16 cellular contexts compared by ENCODE assay signal in genomic region chr19:29576043-29576442, GRCh38. TPM values are rescaled to one million over a fixed set of nuclear protein-coding genes. Genes with fewer than 3 reads are reported as not detected.
DNase-seq lines count a peak whose midpoint lies in the region; ATAC-seq, FAIRE-seq and TF ChIP-seq lines count a peak whose summit lies in the region.
"Had no signal": no experiment of that assay in that cellular context is flagged by ENCODE, and none has a peak within 500 bp of the region (broad histone marks: within the 10 kb centered on the region; RNA-seq: fewer than 3 reads in every experiment).

No MANE protein-coding gene starts in this region.

- ATAC-seq in foreskin keratinocyte, result peak; percentile 80
- no peak for ATAC-seq in GM19463 (IDR thresholded peaks at IDR 0.05; ENCODE audit: unreplicated experiment)
- ATAC-seq: body of pancreas, right lobe of liver had no signal

- no peak overlapping the region for H3K27ac ChIP-seq in foreskin keratinocyte
- H3K27ac ChIP-seq: body of pancreas, right lobe of liver, suprapubic skin had no signal

- peak; percentile 35 for DNase-seq in stimulated activated CD4-positive, alpha-beta T cell treated with anti-CD3 and anti-CD28 coated beads, Interleukin-15, amount 100 ng/mL, for 24 hours
- DNase-seq in stimulated activated CD4-positive, alpha-beta T cell treated with anti-CD3 and anti-CD28 coated beads, Interleukin-12 subunit alpha, Interleukin-12 subunit beta, amount 100 ng/mL, for 4 hours, result no peak
- DNase-seq in NCI-H2171 (lab: John Stamatoyannopoulos, UW) (peak; percentile 37), foreskin keratinocyte (peak in 1 of 2 donors; percentile 3), urothelium cell line (ENCODE audit: low spot score) (peak; percentile 65), HTR-8/SVneo (ENCODE audit: insufficient read length, low spot score) (no peak)
- DNase-seq: body of pancreas; effector CD4-positive, alpha-beta T cell; naive B cell; NCI-H524 treated with DMSO at 0.1 percent for 48 hours; right lobe of liver; T-helper 9 cell had no signal

- peaks cover 11% of the 10 kb centered on the region for H3K27me3 ChIP-seq in foreskin keratinocyte
- H3K27me3 ChIP-seq: body of pancreas, right lobe of liver had no signal

- FAIRE-seq in urothelium cell line (lab: Jason Lieb, UNC) (peak; percentile 52), HTR-8/SVneo (lab: Jason Lieb, UNC) (no peak)
- FAIRE-seq: frontal cortex, islet of Langerhans had no signal

- no peak for TF ChIP-seq CTCF in foreskin keratinocyte (conservative IDR thresholded peaks at IDR 0.05)

- H3K4me1 ChIP-seq in foreskin keratinocyte, result no peaks in the 10 kb centered on the region
- H3K4me1 ChIP-seq: body of pancreas, right lobe of liver, suprapubic skin had no signal

RNA-seq across cellular contexts. Expression of gene POP4, which starts 30.0 kb away (rescaled TPM):
- total RNA-seq in foreskin keratinocyte, result 88.1 and 92.2 TPM in 2 replicates
- polyA plus RNA-seq in foreskin keratinocyte, result 90.7 and 101 TPM in 2 replicates

RNA-seq across cellular contexts. Expression of gene VSTM2B, which starts 50.2 kb away (rescaled TPM):
- total RNA-seq in foreskin keratinocyte, result not detected in 2 replicates
- not detected in 2 replicates for polyA plus RNA-seq in foreskin keratinocyte
- total RNA-seq: body of pancreas, right lobe of liver, suprapubic skin had no signal

Comparison
In these comparisons a context has a peak if more than half of its experiments do, and no peak if none do; other contexts are left out.
1. DNase-seq: peak in stimulated activated CD4-positive, alpha-beta T cell treated with anti-CD3 and anti-CD28 coated beads, Interleukin-15, amount 100 ng/mL, for 24 hours (single experiment), NCI-H2171 (single experiment) and urothelium cell line (single experiment); none in stimulated activated CD4-positive, alpha-beta T cell treated with anti-CD3 and anti-CD28 coated beads, Interleukin-12 subunit alpha, Interleukin-12 subunit beta, amount 100 ng/mL, for 4 hours (single experiment) and HTR-8/SVneo (single experiment).